1 cellular context compared by ENCODE assay signal in the genomic region with DNA sequence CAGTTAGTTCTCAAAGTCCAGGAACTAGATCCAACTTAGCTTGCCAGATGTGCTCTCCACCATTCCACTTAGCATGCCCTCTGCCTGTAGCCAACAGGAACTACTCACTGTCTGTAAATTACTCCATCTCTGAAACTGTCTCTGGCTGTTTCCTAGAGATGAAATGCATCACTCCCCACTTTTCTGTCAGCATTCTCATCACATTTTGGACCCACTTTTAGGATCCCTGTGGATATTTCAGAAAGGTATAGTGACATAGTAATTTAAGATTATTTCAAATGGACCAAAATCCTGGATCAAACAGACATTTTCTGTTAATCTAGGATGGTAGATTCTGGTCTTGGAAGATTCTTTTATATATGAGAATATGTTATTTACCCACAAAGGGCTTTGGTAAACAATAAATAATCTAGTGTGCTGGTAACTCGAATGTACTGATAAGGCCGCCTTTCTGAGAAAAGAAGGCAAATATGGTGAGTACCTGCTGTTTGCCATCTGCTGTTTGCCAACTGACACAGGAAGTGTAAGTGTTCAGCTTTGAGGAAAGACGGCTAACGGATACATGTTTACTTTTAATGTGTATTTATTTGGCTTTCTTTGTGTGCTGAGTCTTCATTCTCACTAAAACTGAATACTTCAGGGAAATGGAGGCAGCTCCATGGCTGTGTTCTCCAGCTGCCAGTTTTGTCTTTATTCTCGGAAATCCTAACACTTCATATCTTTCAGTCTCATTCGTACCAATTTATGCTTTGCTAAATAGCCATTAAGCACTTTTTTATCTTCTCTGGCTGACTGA.
TF ChIP-seq lines count a peak whose summit lies in the region.

No MANE protein-coding gene starts in this region.

TF ChIP-seq in HCT116, 20 proteins besides CTCF, POLR2A, EP300 and RAD21 (continued from another document):
- TF ChIP-seq, protein P1, sequence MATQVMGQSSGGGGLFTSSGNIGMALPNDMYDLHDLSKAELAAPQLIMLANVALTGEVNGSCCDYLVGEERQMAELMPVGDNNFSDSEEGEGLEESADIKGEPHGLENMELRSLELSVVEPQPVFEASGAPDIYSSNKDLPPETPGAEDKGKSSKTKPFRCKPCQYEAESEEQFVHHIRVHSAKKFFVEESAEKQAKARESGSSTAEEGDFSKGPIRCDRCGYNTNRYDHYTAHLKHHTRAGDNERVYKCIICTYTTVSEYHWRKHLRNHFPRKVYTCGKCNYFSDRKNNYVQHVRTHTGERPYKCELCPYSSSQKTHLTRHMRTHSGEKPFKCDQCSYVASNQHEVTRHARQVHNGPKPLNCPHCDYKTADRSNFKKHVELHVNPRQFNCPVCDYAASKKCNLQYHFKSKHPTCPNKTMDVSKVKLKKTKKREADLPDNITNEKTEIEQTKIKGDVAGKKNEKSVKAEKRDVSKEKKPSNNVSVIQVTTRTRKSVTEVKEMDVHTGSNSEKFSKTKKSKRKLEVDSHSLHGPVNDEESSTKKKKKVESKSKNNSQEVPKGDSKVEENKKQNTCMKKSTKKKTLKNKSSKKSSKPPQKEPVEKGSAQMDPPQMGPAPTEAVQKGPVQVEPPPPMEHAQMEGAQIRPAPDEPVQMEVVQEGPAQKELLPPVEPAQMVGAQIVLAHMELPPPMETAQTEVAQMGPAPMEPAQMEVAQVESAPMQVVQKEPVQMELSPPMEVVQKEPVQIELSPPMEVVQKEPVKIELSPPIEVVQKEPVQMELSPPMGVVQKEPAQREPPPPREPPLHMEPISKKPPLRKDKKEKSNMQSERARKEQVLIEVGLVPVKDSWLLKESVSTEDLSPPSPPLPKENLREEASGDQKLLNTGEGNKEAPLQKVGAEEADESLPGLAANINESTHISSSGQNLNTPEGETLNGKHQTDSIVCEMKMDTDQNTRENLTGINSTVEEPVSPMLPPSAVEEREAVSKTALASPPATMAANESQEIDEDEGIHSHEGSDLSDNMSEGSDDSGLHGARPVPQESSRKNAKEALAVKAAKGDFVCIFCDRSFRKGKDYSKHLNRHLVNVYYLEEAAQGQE (IDR thresholded peaks at IDR 0.05; ENCODE audit: low read depth) = no peak
- TF ChIP-seq FOSL1 (IDR thresholded peaks at IDR 0.05; ENCODE audit: low read depth) = no peak
- no peak for TF ChIP-seq SP1 (IDR thresholded peaks at IDR 0.05; ENCODE audit: low read depth)
- TF ChIP-seq, protein P2, sequence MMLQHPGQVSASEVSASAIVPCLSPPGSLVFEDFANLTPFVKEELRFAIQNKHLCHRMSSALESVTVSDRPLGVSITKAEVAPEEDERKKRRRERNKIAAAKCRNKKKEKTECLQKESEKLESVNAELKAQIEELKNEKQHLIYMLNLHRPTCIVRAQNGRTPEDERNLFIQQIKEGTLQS (IDR thresholded peaks at IDR 0.05) = no peak
- TF ChIP-seq TCF7L2 (IDR thresholded peaks at IDR 0.05; ENCODE audit: borderline replicate concordance, extremely low read depth, insufficient read depth, insufficient read length) = no peak
- no peak for TF ChIP-seq ZFX (IDR thresholded peaks at IDR 0.05)
